ENCODE assay signal across 26 cellular contexts in the genomic region with DNA sequence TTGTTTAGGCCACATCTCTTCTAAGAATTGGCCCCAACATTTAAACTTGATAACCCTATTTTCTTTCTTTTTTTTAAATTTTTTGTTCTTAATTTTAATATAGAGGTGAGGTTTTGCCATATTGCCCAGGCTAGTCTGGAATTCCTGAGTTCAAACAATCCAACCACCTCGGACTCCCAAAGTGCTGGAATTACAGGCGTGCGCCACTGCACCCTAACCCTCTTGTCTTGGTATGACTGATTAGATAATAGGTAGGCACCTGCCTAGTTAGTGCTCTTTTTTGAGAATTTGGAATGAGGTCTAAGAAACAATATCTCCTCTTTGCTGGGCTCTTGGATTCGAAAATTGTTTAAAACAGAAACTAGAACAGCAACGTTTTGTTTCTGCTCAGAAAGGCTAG.
DNase-seq lines count a peak whose midpoint lies in the region; ATAC-seq, FAIRE-seq and TF ChIP-seq lines count a peak whose summit lies in the region.
"Had no signal": no experiment of that assay in that cellular context is flagged by ENCODE, and none has a peak within 500 bp of the region (broad histone marks: within the 10 kb centered on the region; RNA-seq: fewer than 3 reads in every experiment).

No MANE protein-coding gene starts in this region.

- CTCF ChIA-PET in A549 (lab: Yijun Ruan, JAX) = interaction anchor here (1.8 kb wide), 1 partner anchor 12 kb away, joined by 5 read pairs; no protein-coding TSS in a partner anchor
- CTCF ChIA-PET in Panc1 (lab: Charles Lee) = no interaction called here

- H3K4me1 ChIP-seq in A549 (no peaks in the 10 kb centered on the region), Loucy (ENCODE audit: insufficient read depth, low read length, poor library complexity, severe bottlenecking) (peaks cover 13% of the 10 kb centered on the region), Panc1 (ENCODE audit: control insufficient read depth, insufficient read depth, low read length) (no peaks in the 10 kb centered on the region), keratinocyte (ENCODE audit: control insufficient read depth, extremely low read depth, insufficient read depth, low read length) (no peaks in the 10 kb centered on the region), uterus (no peaks in the 10 kb centered on the region), sigmoid colon (no peaks in the 10 kb centered on the region)
- H3K4me1 ChIP-seq: BE2C; BLaER1 treated with 17β-estradiol and CSF1 and Interleukin-3, amounts not matched to agents 10 nM and 100 nM had no signal

- TF ChIP-seq CTCF in A549 (IDR thresholded peaks at IDR 0.05) (no peak), Loucy (conservative IDR thresholded peaks at IDR 0.05; ENCODE audit: low read length) (no peak), Panc1 (IDR thresholded peaks at IDR 0.05) (peak; percentile 6; the same call in 1 of the 2 replicates), keratinocyte (optimal IDR thresholded peaks at IDR 0.05 in 1 of 3, IDR thresholded peaks at IDR 0.05 in 1 of 3, conservative IDR thresholded peaks at IDR 0.05 in 1 of 3; ENCODE audit: extremely low read depth in 1 of 3, insufficient read depth in 2 of 3, low read length in 3 of 3) (no peak), uterus (IDR thresholded peaks at IDR 0.05) (no peak), sigmoid colon (IDR thresholded peaks at IDR 0.05) (no peak)

- in situ Hi-C loops in Panc1 (cut with HindIII; ENCODE audit: low pct_unique_long_range_greater_than_20kb, low sequenced_read_pairs) = no loop called here

- TF ChIP-seq RAD21 in A549 (conservative IDR thresholded peaks at IDR 0.05 in 1 of 2, IDR thresholded peaks at IDR 0.05 in 1 of 2) = no peak

- H3K27ac Mint-ChIP-seq in effector memory CD8-positive, alpha-beta T cell = no peak overlapping the region
- H3K27ac Mint-ChIP-seq: CD14-positive monocyte; CD4-positive, alpha-beta T cell; CD8-positive, alpha-beta memory T cell had no signal

- ATAC-seq in A549 = no peak
- no peak for ATAC-seq in Panc1
- no peak for ATAC-seq in effector memory CD8-positive, alpha-beta T cell (replicated peaks)
- ATAC-seq: GM12878 had no signal

- H3K9ac ChIP-seq in Loucy (ENCODE audit: low read depth, low read length, poor library complexity, severe bottlenecking) (peak overlapping the region; percentile 34), keratinocyte (ENCODE audit: control insufficient read depth, extremely low read depth, insufficient read depth, low read length) (no peak overlapping the region)
- H3K9ac ChIP-seq: BLaER1 treated with 17β-estradiol and CSF1 and Interleukin-3, amounts not matched to agents 10 nM and 100 nM had no signal

- POLR2A ChIA-PET in A549 (lab: Yijun Ruan, JAX) = no interaction called here
- POLR2A ChIA-PET in Panc1 (lab: Charles Lee) = no interaction called here

- no peak overlapping the region for H3K4me2 ChIP-seq in A549
- no peak overlapping the region for H3K4me2 ChIP-seq in Loucy (ENCODE audit: low read depth, low read length, poor library complexity, severe bottlenecking)
- H3K4me2 ChIP-seq in keratinocyte (ENCODE audit: control insufficient read depth, extremely low read depth, insufficient read depth, low read depth, low read length) = no peak overlapping the region
- H3K4me2 ChIP-seq: BLaER1 treated with 17β-estradiol and CSF1 and Interleukin-3, amounts not matched to agents 10 nM and 100 nM had no signal

- FAIRE-seq in A549 (lab: Jason Lieb, UNC) = peak; percentile 96
- peak; percentile 55 for FAIRE-seq in keratinocyte (lab: Jason Lieb, UNC)
- FAIRE-seq: D721Med, GM12878, GM19239 had no signal

- no peaks in the 10 kb centered on the region for H3K4me1 Mint-ChIP-seq in effector memory CD8-positive, alpha-beta T cell (ENCODE audit: low read depth in 2 of 2)
- H3K4me1 Mint-ChIP-seq: CD14-positive monocyte; CD8-positive, alpha-beta memory T cell had no signal

- no peak overlapping the region for H3K4me3 Mint-ChIP-seq in effector memory CD8-positive, alpha-beta T cell
- H3K4me3 Mint-ChIP-seq: CD14-positive monocyte; CD4-positive, alpha-beta T cell; CD8-positive, alpha-beta memory T cell had no signal

- 0 out of 2 replicates have a peak, but pooled peaks cover 4% of the 10 kb centered on the region for H3K36me3 ChIP-seq in Loucy (ENCODE audit: insufficient read depth, low read length)
- H3K36me3 ChIP-seq in Panc1 (ENCODE audit: control insufficient read depth, insufficient read depth, low read length) = no peaks in the 10 kb centered on the region
- no peaks in the 10 kb centered on the region for H3K36me3 ChIP-seq in keratinocyte (ENCODE audit: control insufficient read depth in 2 of 2, extremely low read depth in 1 of 2, insufficient read depth in 2 of 2, low read length in 2 of 2)
- H3K36me3 ChIP-seq in uterus = no peaks in the 10 kb centered on the region
- no peaks in the 10 kb centered on the region for H3K36me3 ChIP-seq in sigmoid colon
- H3K36me3 ChIP-seq: BE2C; BLaER1 treated with 17β-estradiol and CSF1 and Interleukin-3, amounts not matched to agents 10 nM and 100 nM had no signal

- 10% methylated on average over 5 of the region's 5 CpGs for WGBS in A549 (ENCODE audit: missing lambda C conversion rate)
- WGBS in sigmoid colon, 2 donors = 49 to 52% methylated on average over 5 of the region's 5 CpGs

- no peaks in the 10 kb centered on the region for H3K27me3 ChIP-seq in Loucy (ENCODE audit: insufficient read depth, low read length, poor library complexity, severe bottlenecking)
- no peaks in the 10 kb centered on the region; the same call in 1 of the 2 replicates for H3K27me3 ChIP-seq in Panc1 (ENCODE audit: control insufficient read depth, insufficient read depth, low read length)
- H3K27me3 ChIP-seq in keratinocyte (ENCODE audit: control insufficient read depth, extremely low read depth, insufficient read depth, low read length) = no peaks in the 10 kb centered on the region
- H3K27me3 ChIP-seq in uterus = peaks cover 0 to 3% of the 10 kb centered on the region in 2 donors
- H3K27me3 ChIP-seq in sigmoid colon = no peaks in the 10 kb centered on the region
- H3K27me3 ChIP-seq: BE2C; BLaER1 treated with 17β-estradiol and CSF1 and Interleukin-3, amounts not matched to agents 10 nM and 100 nM had no signal

- H3F3A ChIP-seq in Loucy (ENCODE audit: low read depth) = peaks cover 4% of the 10 kb centered on the region; the same call in 1 of the 2 replicates

- H3K9me2 ChIP-seq in Loucy (replicated peaks; ENCODE audit: low read depth, low read length) = no peaks in the 10 kb centered on the region

- intact Hi-C loops in Panc1 (cut with micrococcal nuclease; ENCODE audit: unreplicated experiment) = no loop called here
- intact Hi-C loops in uterus (cut with DNase I; ENCODE audit: low total_unique reads) = no loop called here
- intact Hi-C loops in sigmoid colon (cut with DNase I) = no loop called here

- no TSS peak for BruUV-seq in Panc1 (replicated peaks; lab: Mats Ljungman, UMichigan)

- H3K4me3 ChIP-seq in A549 (no peak overlapping the region), Loucy (ENCODE audit: low read length, poor library complexity, severe bottlenecking) (no peak overlapping the region), Panc1 (ENCODE audit: low read depth in 2 of 2, low read length in 2 of 2) (no peak overlapping the region), keratinocyte (ENCODE audit: control insufficient read depth in 2 of 3, extremely low read depth in 1 of 3, insufficient read depth in 2 of 3, low read depth in 1 of 3, low read length in 3 of 3) (no peak overlapping the region), uterus (no peak overlapping the region), sigmoid colon (no peak overlapping the region)
- H3K4me3 ChIP-seq: BLaER1 treated with 17β-estradiol and CSF1 and Interleukin-3, amounts not matched to agents 10 nM and 100 nM; GM12878 had no signal

- H3K9me1 ChIP-seq in keratinocyte (ENCODE audit: control insufficient read depth, extremely low read depth, insufficient read depth, low read length) = no peaks in the 10 kb centered on the region

- H3K9me3 Mint-ChIP-seq in effector memory CD8-positive, alpha-beta T cell = no peaks in the 10 kb centered on the region
- H3K9me3 Mint-ChIP-seq: CD14-positive monocyte; CD4-positive, alpha-beta T cell; CD8-positive, alpha-beta memory T cell had no signal

- H3K27ac ChIP-seq in A549 (no peak overlapping the region), Panc1 (ENCODE audit: low read length) (no peak overlapping the region), keratinocyte (ENCODE audit: control insufficient read depth, insufficient read depth, low read length) (no peak overlapping the region), uterus (no peak overlapping the region), sigmoid colon (no peak overlapping the region)
- H3K27ac ChIP-seq: 22Rv1; BLaER1 treated with 17β-estradiol and CSF1 and Interleukin-3, amounts not matched to agents 10 nM and 100 nM had no signal

- no peaks in the 10 kb centered on the region for H3K27me3 Mint-ChIP-seq in effector memory CD8-positive, alpha-beta T cell
- H3K27me3 Mint-ChIP-seq: CD4-positive, alpha-beta T cell had no signal

- TF ChIP-seq POLR2A in A549 (IDR thresholded peaks at IDR 0.05; ENCODE audit: low read length) (no peak), uterus (IDR thresholded peaks at IDR 0.05) (no peak), sigmoid colon (IDR thresholded peaks at IDR 0.05) (no peak)

- no peaks in the 10 kb centered on the region for H3K36me3 Mint-ChIP-seq in effector memory CD8-positive, alpha-beta T cell (ENCODE audit: insufficient read depth)
- H3K36me3 Mint-ChIP-seq: CD14-positive monocyte; CD8-positive, alpha-beta memory T cell had no signal

- no peak for DNase-seq in A549 (ENCODE audit: low read depth in 1 of 2, low spot score in 1 of 2)
- DNase-seq in Panc1 (ENCODE audit: low read depth, low spot score) = no peak
- no peak for DNase-seq in keratinocyte (ENCODE audit: low read depth, low spot score)
- DNase-seq in effector memory CD8-positive, alpha-beta T cell = no peak
- DNase-seq in HPDE6-E6E7 (ENCODE audit: extremely low spot score) = no peak
- no peak for DNase-seq in uterus
- DNase-seq in sigmoid colon = no peak
- DNase-seq: ACHN; AML-193; BE2C; CD4-positive, alpha-beta T cell; CD8-positive, alpha-beta memory T cell; DMS 273 treated with DMSO at 0.1 percent for 48 hours; DMS79; EL; GDM1; GOT3; H7; HCEC 1CT had no signal

- H2AFZ ChIP-seq in Loucy (ENCODE audit: low read length) (peak overlapping the region; percentile 10; the same call in 1 of the 2 replicates), keratinocyte (ENCODE audit: control insufficient read depth, low read length) (no peak overlapping the region)

- no peaks in the 10 kb centered on the region for H3K79me2 ChIP-seq in Loucy (ENCODE audit: insufficient read depth, low read length)
- no peaks in the 10 kb centered on the region for H3K79me2 ChIP-seq in keratinocyte (ENCODE audit: control insufficient read depth, insufficient read depth, low read length)

- 0 out of 3 replicates have a peak, but pooled peaks cover 6% of the 10 kb centered on the region for H3K9me3 ChIP-seq in A549
- peaks cover 4% of the 10 kb centered on the region; the same call in 1 of the 2 replicates for H3K9me3 ChIP-seq in Loucy (ENCODE audit: insufficient read depth, low read depth, low read length)
- no peaks in the 10 kb centered on the region for H3K9me3 ChIP-seq in Panc1 (ENCODE audit: control insufficient read depth, insufficient read depth, low read depth, low read length)
- H3K9me3 ChIP-seq in keratinocyte (ENCODE audit: control insufficient read depth, low read depth, low read length) = peaks cover 9% of the 10 kb centered on the region
- H3K9me3 ChIP-seq in uterus = no peaks in the 10 kb centered on the region
- peaks cover 0 to 2% (median 0%) of the 10 kb centered on the region in 4 donors for H3K9me3 ChIP-seq in sigmoid colon
- H3K9me3 ChIP-seq: BE2C had no signal

- dilution Hi-C loops in keratinocyte (cut with MboI; ENCODE audit: extremely low pct_ligation_motif_present, low sequenced_read_pairs) = no loop called here

- no peaks in the 10 kb centered on the region for H4K20me1 ChIP-seq in Loucy (ENCODE audit: insufficient read depth, low read length, poor library complexity, severe bottlenecking)
- no peaks in the 10 kb centered on the region for H4K20me1 ChIP-seq in keratinocyte (ENCODE audit: control insufficient read depth, extremely low read depth, insufficient read depth, low read length)
- H4K20me1 ChIP-seq: BLaER1 treated with 17β-estradiol and CSF1 and Interleukin-3, amounts not matched to agents 10 nM and 100 nM had no signal

- TF ChIP-seq EP300 in A549 (IDR thresholded peaks at IDR 0.05) (no peak), sigmoid colon (IDR thresholded peaks at IDR 0.05) (no peak)
